32 cellular contexts compared by ENCODE assay signal in the genomic region with DNA sequence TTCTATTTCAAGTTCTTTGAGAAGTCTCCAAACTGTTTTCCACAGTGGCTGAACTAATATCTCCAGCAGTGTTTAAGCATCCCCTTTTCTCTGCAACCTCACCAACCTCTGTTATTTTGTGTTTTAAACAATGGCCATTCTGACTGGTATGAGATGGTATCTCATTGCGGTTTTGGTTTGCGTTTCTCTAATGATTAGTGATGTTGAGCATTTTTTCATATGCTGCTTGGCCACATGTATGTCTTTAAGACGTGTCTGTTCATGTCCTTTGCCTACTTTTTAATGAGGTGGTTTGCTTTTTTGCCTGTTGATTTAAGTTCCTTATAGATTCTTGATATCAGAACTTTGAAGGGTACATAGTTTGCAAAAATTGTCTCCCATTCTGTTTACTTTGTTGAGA.
"Had no signal": no experiment of that assay in that cellular context is flagged by ENCODE, and none has a peak within 500 bp of the region (broad histone marks: within the 10 kb centered on the region; RNA-seq: fewer than 3 reads in every experiment).

No MANE protein-coding gene starts in this region.

- H3K4me3 Mint-ChIP-seq: activated B cell treated with CpG ODN at 0.5 μM for 24 hours; activated CD4-positive, alpha-beta memory T cell treated with anti-CD3 and anti-CD28 coated beads, Interleukin-2, amount 10 ng/mL, durations not matched to agents 7 days and 5 days; activated CD4-positive, alpha-beta T cell treated with anti-CD3 and anti-CD28 coated beads, Interleukin-2, amount 10 ng/mL, durations not matched to agents 7 days and 5 days; activated naive CD4-positive, alpha-beta T cell treated with anti-CD3 and anti-CD28 coated beads, Interleukin-2, amount 10 ng/mL, durations not matched to agents 7 days and 5 days; activated naive CD8-positive, alpha-beta T cell treated with anti-CD3 and anti-CD28 coated beads, Interleukin-2, amount 10 ng/mL, durations not matched to agents 7 days and 5 days; activated T-cell treated with anti-CD3 and anti-CD28 coated beads, Interleukin-2, amount 50 U/mL, for 24 hours; activated T-cell treated with anti-CD3 and anti-CD28 coated beads, Interleukin-2, amount 50 U/mL, for 72 hours; brain; effector memory CD8-positive, alpha-beta T cell; T-helper 17 cell; T-helper 2 cell treated with Interferon-gamma antibody and Interleukin-4, amounts not matched to agents 5 μg/mL and 100 μg/mL, for 36 hours had no signal

- FAIRE-seq: colon had no signal

- H3K4me3 ChIP-seq: ascending aorta, gastrocnemius medialis, heart left ventricle had no signal

- H3K27ac Mint-ChIP-seq: activated B cell treated with CpG ODN at 0.5 μM for 24 hours; activated CD4-positive, alpha-beta memory T cell treated with anti-CD3 and anti-CD28 coated beads, Interleukin-2, amount 10 ng/mL, durations not matched to agents 7 days and 5 days; activated CD4-positive, alpha-beta T cell treated with anti-CD3 and anti-CD28 coated beads, Interleukin-2, amount 10 ng/mL, durations not matched to agents 7 days and 5 days; activated naive CD4-positive, alpha-beta T cell treated with anti-CD3 and anti-CD28 coated beads, Interleukin-2, amount 10 ng/mL, durations not matched to agents 7 days and 5 days; activated naive CD4-positive, alpha-beta T cell treated with anti-CD3 and anti-CD28 coated beads, Interleukin-2, amount 50 U/mL, for 72 hours; activated naive CD8-positive, alpha-beta T cell treated with anti-CD3 and anti-CD28 coated beads, Interleukin-2, amount 10 ng/mL, durations not matched to agents 7 days and 5 days; activated T-cell treated with anti-CD3 and anti-CD28 coated beads, Interleukin-2, amount 50 U/mL, for 24 hours; activated T-cell treated with anti-CD3 and anti-CD28 coated beads, Interleukin-2, amount 50 U/mL, for 72 hours; brain; effector memory CD8-positive, alpha-beta T cell; T-helper 17 cell; T-helper 2 cell treated with Interferon-gamma antibody and Interleukin-4, amounts not matched to agents 5 μg/mL and 100 μg/mL, for 36 hours had no signal

- H3K27me3 ChIP-seq: ascending aorta, gastrocnemius medialis, heart left ventricle had no signal

- H3K36me3 ChIP-seq: ascending aorta, gastrocnemius medialis, heart left ventricle, WERI-Rb-1 had no signal

- H3K4me1 ChIP-seq: ascending aorta, gastrocnemius medialis, heart left ventricle had no signal

- H3K27ac ChIP-seq: ascending aorta, gastrocnemius medialis, heart left ventricle, WERI-Rb-1 had no signal

- H3K4me1 Mint-ChIP-seq: activated B cell treated with CpG ODN at 0.5 μM for 24 hours; activated CD4-positive, alpha-beta memory T cell treated with anti-CD3 and anti-CD28 coated beads, Interleukin-2, amount 10 ng/mL, durations not matched to agents 7 days and 5 days; activated CD4-positive, alpha-beta T cell treated with anti-CD3 and anti-CD28 coated beads, Interleukin-2, amount 10 ng/mL, durations not matched to agents 7 days and 5 days; activated naive CD4-positive, alpha-beta T cell treated with anti-CD3 and anti-CD28 coated beads, Interleukin-2, amount 10 ng/mL, durations not matched to agents 7 days and 5 days; activated naive CD8-positive, alpha-beta T cell treated with anti-CD3 and anti-CD28 coated beads, Interleukin-2, amount 10 ng/mL, durations not matched to agents 7 days and 5 days; brain; T-helper 17 cell had no signal

- H3K9me3 Mint-ChIP-seq: activated B cell treated with CpG ODN at 0.5 μM for 24 hours; activated CD4-positive, alpha-beta memory T cell treated with anti-CD3 and anti-CD28 coated beads, Interleukin-2, amount 10 ng/mL, durations not matched to agents 7 days and 5 days; activated CD4-positive, alpha-beta T cell treated with anti-CD3 and anti-CD28 coated beads, Interleukin-2, amount 10 ng/mL, durations not matched to agents 7 days and 5 days; activated naive CD4-positive, alpha-beta T cell treated with anti-CD3 and anti-CD28 coated beads, Interleukin-2, amount 10 ng/mL, durations not matched to agents 7 days and 5 days; activated naive CD4-positive, alpha-beta T cell treated with anti-CD3 and anti-CD28 coated beads, Interleukin-2, amount 50 U/mL, for 72 hours; activated naive CD8-positive, alpha-beta T cell treated with anti-CD3 and anti-CD28 coated beads, Interleukin-2, amount 10 ng/mL, durations not matched to agents 7 days and 5 days; activated T-cell treated with anti-CD3 and anti-CD28 coated beads, Interleukin-2, amount 50 U/mL, for 24 hours; effector memory CD8-positive, alpha-beta T cell; T-helper 2 cell treated with Interferon-gamma antibody and Interleukin-4, amounts not matched to agents 5 μg/mL and 100 μg/mL, for 36 hours had no signal

- ATAC-seq: activated CD4-positive, CD25-positive, alpha-beta regulatory T cell treated with anti-CD3 and anti-CD28 coated beads, Interleukin-2, amount 50 U/mL, for 24 hours; activated naive CD4-positive, alpha-beta T cell treated with anti-CD3 and anti-CD28 coated beads, Interleukin-2, amount 50 U/mL, for 72 hours; activated T-cell treated with anti-CD3 and anti-CD28 coated beads, Interleukin-2, amount 50 U/mL, for 72 hours; effector memory CD8-positive, alpha-beta T cell; esophagus mucosa; gastrocnemius medialis; heart left ventricle; T-helper 17 cell had no signal

- H3K27me3 Mint-ChIP-seq: activated B cell treated with CpG ODN at 0.5 μM for 24 hours; activated CD4-positive, alpha-beta memory T cell treated with anti-CD3 and anti-CD28 coated beads, Interleukin-2, amount 10 ng/mL, durations not matched to agents 7 days and 5 days; activated naive CD4-positive, alpha-beta T cell treated with anti-CD3 and anti-CD28 coated beads, Interleukin-2, amount 10 ng/mL, durations not matched to agents 7 days and 5 days; brain had no signal

- H3K36me3 Mint-ChIP-seq: activated naive CD4-positive, alpha-beta T cell treated with anti-CD3 and anti-CD28 coated beads, Interleukin-2, amount 10 ng/mL, durations not matched to agents 7 days and 5 days; activated naive CD4-positive, alpha-beta T cell treated with anti-CD3 and anti-CD28 coated beads, Interleukin-2, amount 50 U/mL, for 72 hours; activated naive CD8-positive, alpha-beta T cell treated with anti-CD3 and anti-CD28 coated beads, Interleukin-2, amount 10 ng/mL, durations not matched to agents 7 days and 5 days; brain had no signal

- DNase-seq: activated B cell treated with CpG ODN at 0.5 μM for 24 hours; activated CD4-positive, alpha-beta memory T cell treated with anti-CD3 and anti-CD28 coated beads, Interleukin-2, amount 10 ng/mL, durations not matched to agents 7 days and 5 days; activated CD4-positive, alpha-beta T cell treated with anti-CD3 and anti-CD28 coated beads, Interleukin-2, amount 10 ng/mL, durations not matched to agents 7 days and 5 days; activated CD4-positive, alpha-beta T cell treated with anti-CD3 and anti-CD28 coated beads, Interleukin-2, amount 50 U/mL, for 4 hours; activated CD8-positive, alpha-beta memory T cell treated with anti-CD3 and anti-CD28 coated beads, Interleukin-2, amount 50 U/mL, for 48 hours; activated gamma-delta T cell; activated naive CD4-positive, alpha-beta T cell; activated naive CD4-positive, alpha-beta T cell treated with anti-CD3 and anti-CD28 coated beads, Interleukin-2, amount 10 ng/mL, durations not matched to agents 7 days and 5 days; activated naive CD8-positive, alpha-beta T cell treated with anti-CD3 and anti-CD28 coated beads, Interleukin-2, amount 10 ng/mL, durations not matched to agents 7 days and 5 days; activated T-cell treated with anti-CD3 and anti-CD28 coated beads for 4 hours; activated T-cell treated with anti-CD3 and anti-CD28 coated beads, Interleukin-2, amount 50 U/mL, for 24 hours; activated T-cell treated with anti-CD3 and anti-CD28 coated beads, Interleukin-2, amount 50 U/mL, for 72 hours; caudate nucleus; cortex of kidney; dermis blood vessel endothelial cell; effector CD4-positive, alpha-beta T cell; effector memory CD8-positive, alpha-beta T cell; foreskin fibroblast; gastrocnemius medialis; glutamatergic neuron; heart left ventricle; hypothalamus; T-helper 17 cell; T1000; WERI-Rb-1 had no signal

- H3K9me3 ChIP-seq: ascending aorta, gastrocnemius medialis, heart left ventricle had no signal
